8 cellular contexts compared by ENCODE assay signal in the genomic region with DNA sequence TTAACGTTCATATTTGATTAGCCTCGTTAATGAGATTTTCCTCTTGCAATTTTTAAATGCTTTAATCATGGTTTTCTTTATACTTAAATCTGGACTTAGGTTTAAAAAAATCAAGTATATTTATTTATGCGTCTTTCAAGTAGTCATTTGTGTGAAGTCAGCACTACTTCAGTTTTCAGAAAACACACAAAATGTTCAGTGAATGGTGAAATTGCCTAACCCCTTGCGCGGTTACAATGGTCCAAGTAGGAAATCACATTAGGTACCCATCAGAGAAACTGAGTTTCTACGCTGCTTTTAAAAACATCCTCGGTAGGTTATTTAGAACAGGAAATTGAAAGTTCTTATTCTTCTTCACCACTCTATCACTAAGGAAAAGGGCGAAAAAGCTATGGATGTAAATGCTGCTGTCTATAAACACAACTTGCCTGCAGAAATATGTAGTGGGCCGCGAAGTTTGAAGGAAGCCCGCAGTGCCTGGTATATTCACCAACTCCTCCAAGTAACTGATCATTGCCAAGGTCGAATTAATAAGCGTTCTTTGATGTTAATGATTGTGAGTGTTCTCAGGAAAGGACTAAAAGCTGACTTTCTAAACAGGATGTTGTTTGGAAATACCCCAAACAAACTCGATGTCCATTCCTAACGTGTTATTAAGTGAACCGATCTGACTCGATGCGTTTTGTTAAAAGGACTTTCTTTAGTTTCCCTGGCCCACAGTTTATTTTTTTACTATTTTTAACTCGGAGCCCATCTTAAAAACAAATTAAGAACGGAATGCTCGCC. TPM values are rescaled to one million over a fixed set of nuclear protein-coding genes. Genes with fewer than 3 reads are reported as not detected.
DNase-seq lines count a peak whose midpoint lies in the region; ATAC-seq lines count a peak whose summit lies in the region.

No MANE protein-coding gene starts in this region.

- H3K4me2 ChIP-seq in BLaER1, result peak overlapping the region; percentile 72

- H3K9ac ChIP-seq in BLaER1, result peak overlapping the region; percentile 96
- H3K9ac ChIP-seq in skeletal muscle tissue (ENCODE audit: low read depth in 1 of 3, low read length in 3 of 3), result peak overlapping the region; percentile 84 to 97 (median 96)

- peaks cover 52% of the 10 kb centered on the region for H4K20me1 ChIP-seq in BLaER1

- H3K36me3 Mint-ChIP-seq in activated CD8-positive, alpha-beta T cell treated with anti-CD3 and anti-CD28 coated beads, Interleukin-2, amount 10 ng/mL, durations not matched to agents 7 days and 5 days (ENCODE audit: low read depth), result peaks cover 29% of the 10 kb centered on the region

- H3K9me3 Mint-ChIP-seq in activated CD8-positive, alpha-beta T cell treated with anti-CD3 and anti-CD28 coated beads, Interleukin-2, amount 10 ng/mL, durations not matched to agents 7 days and 5 days (ENCODE audit: insufficient read depth), result no peaks in the 10 kb centered on the region

- H3K4me1 Mint-ChIP-seq in activated CD8-positive, alpha-beta T cell treated with anti-CD3 and anti-CD28 coated beads, Interleukin-2, amount 10 ng/mL, durations not matched to agents 7 days and 5 days (ENCODE audit: low read depth), result peaks cover 54% of the 10 kb centered on the region

- H3K36me3 ChIP-seq in BLaER1 (peaks cover 11% of the 10 kb centered on the region), skeletal muscle tissue (ENCODE audit: control insufficient read depth in 3 of 3, insufficient read depth in 3 of 3, low read length in 3 of 3) (no peaks in the 10 kb centered on the region)

- H3K4me1 ChIP-seq in BLaER1 (peaks cover 80% of the 10 kb centered on the region), skeletal muscle tissue (ENCODE audit: control insufficient read depth in 3 of 3, insufficient read depth in 3 of 3, low read length in 3 of 3) (peaks cover 12 to 26% (median 23%) of the 10 kb centered on the region in 3 donors)

- H3K9me3 ChIP-seq in BLaER1, result peaks cover 7% of the 10 kb centered on the region; the same call in 1 of the 2 replicates
- H3K9me3 ChIP-seq in skeletal muscle tissue (ENCODE audit: control insufficient read depth in 3 of 3, low read length in 3 of 3), result no peaks in the 10 kb centered on the region

- ATAC-seq in activated CD8-positive, alpha-beta T cell treated with anti-CD3 and anti-CD28 coated beads, Interleukin-2, amount 10 ng/mL, durations not matched to agents 7 days and 5 days, result no peak
- no peak for ATAC-seq in HG03159 (IDR thresholded peaks at IDR 0.05; ENCODE audit: unreplicated experiment)

- H3K4me3 ChIP-seq in BLaER1 (peak overlapping the region; percentile 87), skeletal muscle tissue (ENCODE audit: low read length in 3 of 3) (peak overlapping the region; percentile 81 to 96 (median 85))

- POLR2A ChIA-PET in activated CD8-positive, alpha-beta T cell treated with anti-CD3 and anti-CD28 coated beads, Interleukin-2, amount 10 ng/mL, durations not matched to agents 7 days and 5 days (lab: Charles Lee), result interaction anchor here (0.6 to 3.2 kb wide), 9 partner anchors 9 to 53 kb away, joined by 3 to 66 read pairs (median 5); no protein-coding TSS in a partner anchor

- peak overlapping the region; percentile 79 for H3K27ac Mint-ChIP-seq in activated CD8-positive, alpha-beta T cell treated with anti-CD3 and anti-CD28 coated beads, Interleukin-2, amount 10 ng/mL, durations not matched to agents 7 days and 5 days

- H3K27ac ChIP-seq in BLaER1, result peak overlapping the region; percentile 99
- H3K27ac ChIP-seq in skeletal muscle tissue (ENCODE audit: low read depth, low read length), result peak overlapping the region; percentile 88

- CTCF ChIA-PET in activated CD8-positive, alpha-beta T cell treated with anti-CD3 and anti-CD28 coated beads, Interleukin-2, amount 10 ng/mL, durations not matched to agents 7 days and 5 days (lab: Charles Lee), result interaction anchor here (0.7 to 3.4 kb wide), 9 partner anchors 11 to 56 kb away, joined by 3 to 26 read pairs (median 6); no protein-coding TSS in a partner anchor

- DNase-seq in HT-29 (ENCODE audit: low spot score), result peak; percentile 77
- no peak for DNase-seq in activated CD8-positive, alpha-beta T cell treated with anti-CD3 and anti-CD28 coated beads, Interleukin-2, amount 10 ng/mL, durations not matched to agents 7 days and 5 days
- DNase-seq in hippocampal formation (lab: John Stamatoyannopoulos, UW), result peak; percentile 3 to 42
- no peak for DNase-seq in NCI-H1105 treated with DMSO at 0.1 percent for 48 hours (lab: John Stamatoyannopoulos, UW)
- DNase-seq in iPS-NIHi11 (ENCODE audit: low spot score), result no peak

- H3K4me3 Mint-ChIP-seq in activated CD8-positive, alpha-beta T cell treated with anti-CD3 and anti-CD28 coated beads, Interleukin-2, amount 10 ng/mL, durations not matched to agents 7 days and 5 days, result peak overlapping the region; percentile 80

- H3K27me3 ChIP-seq in BLaER1 (no peaks in the 10 kb centered on the region), skeletal muscle tissue (ENCODE audit: control insufficient read depth in 3 of 3, insufficient read depth in 3 of 3, low read length in 3 of 3) (no peaks in the 10 kb centered on the region)

- H3K27me3 Mint-ChIP-seq in activated CD8-positive, alpha-beta T cell treated with anti-CD3 and anti-CD28 coated beads, Interleukin-2, amount 10 ng/mL, durations not matched to agents 7 days and 5 days (ENCODE audit: low read depth), result no peaks in the 10 kb centered on the region

RNA-seq across cellular contexts. Expression of a gene that starts 1.0 kb away (rescaled TPM):
- 33.1 and 48.0 TPM in 2 replicates for total RNA-seq in HT-29 (2014; rRNA removed; shearing (Covaris generic))
- total RNA-seq in activated CD8-positive, alpha-beta T cell treated with anti-CD3 and anti-CD28 coated beads, Interleukin-2, amount 10 ng/mL, durations not matched to agents 7 days and 5 days, result 10 to 100 TPM; 51.3 to 52.4 TPM
- total RNA-seq in skeletal muscle tissue, result 53.2 TPM

Comparison
In these comparisons a context has a peak if more than half of its experiments do, and no peak if none do; other contexts are left out.
1. DNase-seq: peak in HT-29 (single experiment) and hippocampal formation (2 of 2); none in activated CD8-positive, alpha-beta T cell treated with anti-CD3 and anti-CD28 coated beads, Interleukin-2, amount 10 ng/mL, durations not matched to agents 7 days and 5 days (single experiment), NCI-H1105 treated with DMSO at 0.1 percent for 48 hours (single experiment) and iPS-NIHi11 (single experiment).